27 cellular contexts compared by ENCODE assay signal in the genomic region with DNA sequence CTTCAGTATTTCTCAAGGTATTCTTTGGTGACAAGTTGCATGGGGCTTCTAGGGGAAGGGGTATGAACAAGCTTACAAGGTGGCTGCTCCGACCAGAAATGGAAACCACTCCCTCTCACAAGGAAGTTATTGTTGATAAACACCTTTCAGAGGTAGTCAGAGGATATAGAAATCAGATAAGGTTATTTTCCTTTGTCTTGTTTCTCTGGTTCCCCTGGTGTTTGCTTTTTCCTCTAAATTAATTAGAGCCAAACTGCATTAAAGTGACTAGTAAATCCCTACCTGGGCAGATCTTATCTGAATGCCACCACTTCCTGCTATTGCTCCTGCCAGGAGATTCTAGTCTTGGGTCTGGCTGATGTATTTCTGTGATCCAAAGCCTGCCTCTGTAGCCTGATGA.
"Had no signal": no experiment of that assay in that cellular context is flagged by ENCODE, and none has a peak within 500 bp of the region (broad histone marks: within the 10 kb centered on the region; RNA-seq: fewer than 3 reads in every experiment).

No MANE protein-coding gene starts in this region.

- H3K4me3 ChIP-seq: esophagus muscularis mucosa, heart left ventricle, left ventricle myocardium inferior, lung, right lobe of liver, testis, transverse colon, uterus had no signal

- H3K4me3 Mint-ChIP-seq: activated B cell treated with CpG ODN at 0.5 μM for 24 hours; activated CD8-positive, alpha-beta T cell treated with anti-CD3 and anti-CD28 coated beads for 36 hours; activated T-cell treated with anti-CD3 and anti-CD28 coated beads, Interleukin-2, amount 50 U/mL, for 4 hours; activated T-helper 17 cell treated with anti-CD3 and anti-CD28 coated beads, Interleukin-2, amount 50 U/mL, for 72 hours; natural killer cell; T-helper 17 cell had no signal

- H3K27me3 ChIP-seq: esophagus muscularis mucosa, foreskin keratinocyte, heart left ventricle, right lobe of liver, testis, transverse colon, uterus had no signal

- H3K36me3 Mint-ChIP-seq: natural killer cell had no signal

- H3K27ac Mint-ChIP-seq: activated B cell treated with CpG ODN at 0.5 μM for 24 hours; activated CD8-positive, alpha-beta T cell treated with anti-CD3 and anti-CD28 coated beads for 36 hours; activated T-helper 17 cell treated with anti-CD3 and anti-CD28 coated beads, Interleukin-2, amount 50 U/mL, for 72 hours; natural killer cell; T-helper 17 cell had no signal

- H3K36me3 ChIP-seq: esophagus muscularis mucosa, heart left ventricle, left ventricle myocardium inferior, right lobe of liver, transverse colon, uterus had no signal

- H3K9me3 Mint-ChIP-seq: activated B cell treated with CpG ODN at 0.5 μM for 24 hours; activated CD8-positive, alpha-beta T cell treated with anti-CD3 and anti-CD28 coated beads for 36 hours had no signal

- ATAC-seq: activated CD8-positive, alpha-beta T cell treated with anti-CD3 and anti-CD28 coated beads for 36 hours; activated T-cell treated with anti-CD3 and anti-CD28 coated beads, Interleukin-2, amount 50 U/mL, for 4 hours; activated T-helper 17 cell treated with anti-CD3 and anti-CD28 coated beads, Interleukin-2, amount 50 U/mL, for 72 hours; foreskin keratinocyte; heart left ventricle; natural killer cell; stimulated activated naive CD8-positive, alpha-beta T cell treated with anti-CD3 and anti-CD28 coated beads, Interleukin-15, Interleukin-2, amounts not matched to agents 100 U/mL and 50 U/mL, for 24 hours; T-helper 17 cell had no signal

- DNase-seq: activated B cell treated with CpG ODN at 0.5 μM for 24 hours; activated CD4-positive, alpha-beta T cell treated with anti-CD3 and anti-CD28 coated beads, Interleukin-2, amount 50 U/mL, for 1 hour; activated CD8-positive, alpha-beta T cell treated with anti-CD3 and anti-CD28 coated beads for 36 hours; activated gamma-delta T cell treated with Interleukin-2 at 50 U/mL for 16 hours; activated naive CD4-positive, alpha-beta T cell treated with anti-CD3 and anti-CD28 coated beads, Interleukin-2, amount 50 U/mL, for 16 hours; activated T-cell treated with anti-CD3 and anti-CD28 coated beads, Interleukin-2, amount 50 U/mL, for 4 hours; amniotic stem cell; caudate nucleus; cortex of kidney; foreskin keratinocyte; heart left ventricle; hypothalamus; kidney glomerular epithelial cell; left ventricle myocardium inferior; mesendoderm; natural killer cell; right lobe of liver; stimulated activated CD4-positive, alpha-beta T cell treated with anti-CD3 and anti-CD28 coated beads, Interleukin-2, amount 100 ng/mL, for 48 hours; stimulated activated naive CD8-positive, alpha-beta T cell treated with anti-CD3 and anti-CD28 coated beads, Interleukin-15, Interleukin-2, amounts not matched to agents 100 U/mL and 50 U/mL, for 24 hours; T-helper 17 cell; T1000; testis; transverse colon; uterus had no signal

- H3K27me3 Mint-ChIP-seq: activated B cell treated with CpG ODN at 0.5 μM for 24 hours; activated CD8-positive, alpha-beta T cell treated with anti-CD3 and anti-CD28 coated beads for 36 hours; activated T-helper 17 cell treated with anti-CD3 and anti-CD28 coated beads, Interleukin-2, amount 50 U/mL, for 72 hours; T-helper 17 cell had no signal

- H3K27ac ChIP-seq: esophagus muscularis mucosa, foreskin keratinocyte, heart left ventricle, left ventricle myocardium inferior, right lobe of liver, testis, transverse colon, uterus had no signal

- H3K4me1 ChIP-seq: foreskin keratinocyte, heart left ventricle, left ventricle myocardium inferior, right lobe of liver, testis, transverse colon, uterus had no signal

- H3K4me1 Mint-ChIP-seq: activated B cell treated with CpG ODN at 0.5 μM for 24 hours; activated T-helper 17 cell treated with anti-CD3 and anti-CD28 coated beads, Interleukin-2, amount 50 U/mL, for 72 hours; natural killer cell; T-helper 17 cell had no signal

- H3K9me3 ChIP-seq: esophagus muscularis mucosa, right lobe of liver, testis, transverse colon, uterus had no signal
